1 cellular context compared by ENCODE assay signal in the genomic region with DNA sequence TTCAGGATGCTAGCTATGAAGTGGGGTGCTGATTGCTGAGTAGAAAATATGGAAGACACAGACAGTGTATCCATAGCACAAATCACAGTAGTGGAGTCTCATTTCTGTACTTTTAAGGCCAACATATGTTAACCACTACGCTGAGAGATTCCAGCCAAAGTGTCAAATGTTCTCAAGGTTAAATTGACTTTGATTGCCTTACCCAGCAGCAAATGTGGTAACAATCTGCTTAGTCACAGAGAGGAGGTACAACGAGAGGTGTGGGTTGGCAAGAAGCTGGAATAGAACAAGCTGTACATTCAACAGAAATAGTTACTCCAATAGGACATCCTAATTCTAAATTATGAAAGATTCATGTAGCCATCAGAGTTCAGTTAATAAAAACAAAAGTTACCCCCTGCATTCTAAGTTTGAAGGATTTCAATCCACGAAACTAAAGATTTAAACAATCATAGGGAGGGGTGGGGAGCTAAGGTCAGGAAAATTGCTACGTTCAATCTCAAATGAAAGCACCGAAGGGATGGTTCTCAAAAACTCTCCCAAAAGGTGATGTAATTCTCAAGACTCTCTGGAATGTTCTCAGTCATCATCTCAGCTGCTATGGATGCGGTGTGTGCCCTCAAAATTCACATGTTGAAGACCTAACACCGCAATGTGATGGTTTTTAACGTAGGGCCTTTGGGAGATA.
TF ChIP-seq lines count a peak whose summit lies in the region.

No MANE protein-coding gene starts in this region.

TF ChIP-seq in GM23338, 12 proteins besides CTCF, POLR2A, EP300 and RAD21 (continued from another document):
- TF ChIP-seq, protein P1, sequence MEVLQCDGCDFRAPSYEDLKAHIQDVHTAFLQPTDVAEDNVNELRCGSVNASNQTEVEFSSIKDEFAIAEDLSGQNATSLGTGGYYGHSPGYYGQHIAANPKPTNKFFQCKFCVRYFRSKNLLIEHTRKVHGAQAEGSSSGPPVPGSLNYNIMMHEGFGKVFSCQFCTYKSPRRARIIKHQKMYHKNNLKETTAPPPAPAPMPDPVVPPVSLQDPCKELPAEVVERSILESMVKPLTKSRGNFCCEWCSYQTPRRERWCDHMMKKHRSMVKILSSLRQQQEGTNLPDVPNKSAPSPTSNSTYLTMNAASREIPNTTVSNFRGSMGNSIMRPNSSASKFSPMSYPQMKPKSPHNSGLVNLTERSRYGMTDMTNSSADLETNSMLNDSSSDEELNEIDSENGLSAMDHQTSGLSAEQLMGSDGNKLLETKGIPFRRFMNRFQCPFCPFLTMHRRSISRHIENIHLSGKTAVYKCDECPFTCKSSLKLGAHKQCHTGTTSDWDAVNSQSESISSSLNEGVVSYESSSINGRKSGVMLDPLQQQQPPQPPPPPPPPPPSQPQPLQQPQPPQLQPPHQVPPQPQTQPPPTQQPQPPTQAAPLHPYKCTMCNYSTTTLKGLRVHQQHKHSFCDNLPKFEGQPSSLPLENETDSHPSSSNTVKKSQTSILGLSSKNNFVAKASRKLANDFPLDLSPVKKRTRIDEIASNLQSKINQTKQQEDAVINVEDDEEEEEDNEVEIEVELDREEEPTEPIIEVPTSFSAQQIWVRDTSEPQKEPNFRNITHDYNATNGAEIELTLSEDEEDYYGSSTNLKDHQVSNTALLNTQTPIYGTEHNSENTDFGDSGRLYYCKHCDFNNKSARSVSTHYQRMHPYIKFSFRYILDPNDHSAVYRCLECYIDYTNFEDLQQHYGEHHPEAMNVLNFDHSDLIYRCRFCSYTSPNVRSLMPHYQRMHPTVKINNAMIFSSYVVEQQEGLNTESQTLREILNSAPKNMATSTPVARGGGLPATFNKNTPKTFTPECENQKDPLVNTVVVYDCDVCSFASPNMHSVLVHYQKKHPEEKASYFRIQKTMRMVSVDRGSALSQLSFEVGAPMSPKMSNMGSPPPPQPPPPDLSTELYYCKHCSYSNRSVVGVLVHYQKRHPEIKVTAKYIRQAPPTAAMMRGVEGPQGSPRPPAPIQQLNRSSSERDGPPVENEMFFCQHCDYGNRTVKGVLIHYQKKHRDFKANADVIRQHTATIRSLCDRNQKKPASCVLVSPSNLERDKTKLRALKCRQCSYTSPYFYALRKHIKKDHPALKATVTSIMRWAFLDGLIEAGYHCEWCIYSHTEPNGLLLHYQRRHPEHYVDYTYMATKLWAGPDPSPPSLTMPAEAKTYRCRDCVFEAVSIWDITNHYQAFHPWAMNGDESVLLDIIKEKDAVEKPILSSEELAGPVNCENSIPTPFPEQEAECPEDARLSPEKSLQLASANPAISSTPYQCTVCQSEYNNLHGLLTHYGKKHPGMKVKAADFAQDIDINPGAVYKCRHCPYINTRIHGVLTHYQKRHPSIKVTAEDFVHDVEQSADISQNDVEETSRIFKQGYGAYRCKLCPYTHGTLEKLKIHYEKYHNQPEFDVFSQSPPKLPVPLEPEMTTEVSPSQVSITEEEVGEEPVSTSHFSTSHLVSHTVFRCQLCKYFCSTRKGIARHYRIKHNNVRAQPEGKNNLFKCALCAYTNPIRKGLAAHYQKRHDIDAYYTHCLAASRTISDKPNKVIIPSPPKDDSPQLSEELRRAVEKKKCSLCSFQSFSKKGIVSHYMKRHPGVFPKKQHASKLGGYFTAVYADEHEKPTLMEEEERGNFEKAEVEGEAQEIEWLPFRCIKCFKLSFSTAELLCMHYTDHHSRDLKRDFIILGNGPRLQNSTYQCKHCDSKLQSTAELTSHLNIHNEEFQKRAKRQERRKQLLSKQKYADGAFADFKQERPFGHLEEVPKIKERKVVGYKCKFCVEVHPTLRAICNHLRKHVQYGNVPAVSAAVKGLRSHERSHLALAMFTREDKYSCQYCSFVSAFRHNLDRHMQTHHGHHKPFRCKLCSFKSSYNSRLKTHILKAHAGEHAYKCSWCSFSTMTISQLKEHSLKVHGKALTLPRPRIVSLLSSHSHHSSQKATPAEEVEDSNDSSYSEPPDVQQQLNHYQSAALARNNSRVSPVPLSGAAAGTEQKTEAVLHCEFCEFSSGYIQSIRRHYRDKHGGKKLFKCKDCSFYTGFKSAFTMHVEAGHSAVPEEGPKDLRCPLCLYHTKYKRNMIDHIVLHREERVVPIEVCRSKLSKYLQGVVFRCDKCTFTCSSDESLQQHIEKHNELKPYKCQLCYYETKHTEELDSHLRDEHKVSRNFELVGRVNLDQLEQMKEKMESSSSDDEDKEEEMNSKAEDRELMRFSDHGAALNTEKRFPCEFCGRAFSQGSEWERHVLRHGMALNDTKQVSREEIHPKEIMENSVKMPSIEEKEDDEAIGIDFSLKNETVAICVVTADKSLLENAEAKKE (CRISPR knock-in tag; IDR thresholded peaks at IDR 0.05) = no peak
- TF ChIP-seq EZH2phosphoT487 (IDR thresholded peaks at IDR 0.05; ENCODE audit: unreplicated experiment) = no peak
- TF ChIP-seq, protein P2, sequence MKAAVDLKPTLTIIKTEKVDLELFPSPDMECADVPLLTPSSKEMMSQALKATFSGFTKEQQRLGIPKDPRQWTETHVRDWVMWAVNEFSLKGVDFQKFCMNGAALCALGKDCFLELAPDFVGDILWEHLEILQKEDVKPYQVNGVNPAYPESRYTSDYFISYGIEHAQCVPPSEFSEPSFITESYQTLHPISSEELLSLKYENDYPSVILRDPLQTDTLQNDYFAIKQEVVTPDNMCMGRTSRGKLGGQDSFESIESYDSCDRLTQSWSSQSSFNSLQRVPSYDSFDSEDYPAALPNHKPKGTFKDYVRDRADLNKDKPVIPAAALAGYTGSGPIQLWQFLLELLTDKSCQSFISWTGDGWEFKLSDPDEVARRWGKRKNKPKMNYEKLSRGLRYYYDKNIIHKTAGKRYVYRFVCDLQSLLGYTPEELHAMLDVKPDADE (IDR thresholded peaks at IDR 0.05) = no peak
- TF ChIP-seq STAT1 (IDR thresholded peaks at IDR 0.05; ENCODE audit: unreplicated experiment) = no peak
- no peak for TF ChIP-seq ZNF114 (CRISPR knock-in tag; IDR thresholded peaks at IDR 0.05)
- TF ChIP-seq ZNF331 (CRISPR knock-in tag; IDR thresholded peaks at IDR 0.05; ENCODE audit: low read depth) = no peak
- TF ChIP-seq CREB1 (CRISPR knock-in tag; IDR thresholded peaks at IDR 0.05; ENCODE audit: low read depth) = no peak
- no peak for TF ChIP-seq JUNB (IDR thresholded peaks at IDR 0.05; ENCODE audit: unreplicated experiment)
- TF ChIP-seq POLR2AphosphoS5 (IDR thresholded peaks at IDR 0.05; ENCODE audit: low read depth) = no peak
- TF ChIP-seq NANOG (IDR thresholded peaks at IDR 0.05; ENCODE audit: borderline replicate concordance) = no peak
- TF ChIP-seq EZH2 (IDR thresholded peaks at IDR 0.05; ENCODE audit: low read depth, unreplicated experiment) = no peak
